Comparison of ENCODE assay signal across 1 cellular context in the genomic region with DNA sequence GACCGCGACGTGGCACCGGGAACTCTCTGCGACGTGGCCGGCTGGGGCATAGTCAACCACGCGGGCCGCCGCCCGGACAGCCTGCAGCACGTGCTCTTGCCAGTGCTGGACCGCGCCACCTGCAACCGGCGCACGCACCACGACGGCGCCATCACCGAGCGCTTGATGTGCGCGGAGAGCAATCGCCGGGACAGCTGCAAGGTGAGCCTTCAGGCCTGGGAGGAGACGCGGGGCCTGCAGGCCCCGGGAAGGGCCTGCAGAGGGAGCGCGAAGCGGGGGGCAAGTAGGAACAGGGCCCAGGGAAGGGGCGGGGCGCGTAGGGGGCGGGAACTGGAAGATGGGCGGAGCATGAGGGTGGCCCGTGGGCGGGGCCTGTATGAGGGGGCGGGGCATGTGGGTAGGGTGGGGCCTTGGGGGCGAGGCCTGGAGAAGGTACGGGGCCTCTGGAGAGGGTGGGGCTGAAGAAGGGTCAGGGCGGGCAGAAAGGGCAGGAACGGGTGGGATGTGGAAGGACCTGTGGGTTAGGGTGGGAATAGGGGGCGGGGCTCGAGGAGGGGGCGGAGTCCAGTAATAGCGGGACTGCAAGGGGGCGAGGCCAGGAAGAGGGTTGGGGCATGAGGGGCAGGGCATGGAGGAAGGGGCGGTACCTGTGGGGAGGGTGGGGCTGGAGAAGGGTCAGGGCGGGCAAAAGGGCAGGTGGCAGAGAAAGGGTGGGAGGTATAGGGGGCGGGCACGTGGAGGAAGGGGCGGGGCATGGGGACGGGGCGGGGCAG.
TF ChIP-seq lines count a peak whose summit lies in the region.

No MANE protein-coding gene starts in this region.

TF ChIP-seq in K562, 482 proteins besides CTCF, POLR2A, EP300 and RAD21 (continued from another document):
- TF ChIP-seq, protein P1, sequence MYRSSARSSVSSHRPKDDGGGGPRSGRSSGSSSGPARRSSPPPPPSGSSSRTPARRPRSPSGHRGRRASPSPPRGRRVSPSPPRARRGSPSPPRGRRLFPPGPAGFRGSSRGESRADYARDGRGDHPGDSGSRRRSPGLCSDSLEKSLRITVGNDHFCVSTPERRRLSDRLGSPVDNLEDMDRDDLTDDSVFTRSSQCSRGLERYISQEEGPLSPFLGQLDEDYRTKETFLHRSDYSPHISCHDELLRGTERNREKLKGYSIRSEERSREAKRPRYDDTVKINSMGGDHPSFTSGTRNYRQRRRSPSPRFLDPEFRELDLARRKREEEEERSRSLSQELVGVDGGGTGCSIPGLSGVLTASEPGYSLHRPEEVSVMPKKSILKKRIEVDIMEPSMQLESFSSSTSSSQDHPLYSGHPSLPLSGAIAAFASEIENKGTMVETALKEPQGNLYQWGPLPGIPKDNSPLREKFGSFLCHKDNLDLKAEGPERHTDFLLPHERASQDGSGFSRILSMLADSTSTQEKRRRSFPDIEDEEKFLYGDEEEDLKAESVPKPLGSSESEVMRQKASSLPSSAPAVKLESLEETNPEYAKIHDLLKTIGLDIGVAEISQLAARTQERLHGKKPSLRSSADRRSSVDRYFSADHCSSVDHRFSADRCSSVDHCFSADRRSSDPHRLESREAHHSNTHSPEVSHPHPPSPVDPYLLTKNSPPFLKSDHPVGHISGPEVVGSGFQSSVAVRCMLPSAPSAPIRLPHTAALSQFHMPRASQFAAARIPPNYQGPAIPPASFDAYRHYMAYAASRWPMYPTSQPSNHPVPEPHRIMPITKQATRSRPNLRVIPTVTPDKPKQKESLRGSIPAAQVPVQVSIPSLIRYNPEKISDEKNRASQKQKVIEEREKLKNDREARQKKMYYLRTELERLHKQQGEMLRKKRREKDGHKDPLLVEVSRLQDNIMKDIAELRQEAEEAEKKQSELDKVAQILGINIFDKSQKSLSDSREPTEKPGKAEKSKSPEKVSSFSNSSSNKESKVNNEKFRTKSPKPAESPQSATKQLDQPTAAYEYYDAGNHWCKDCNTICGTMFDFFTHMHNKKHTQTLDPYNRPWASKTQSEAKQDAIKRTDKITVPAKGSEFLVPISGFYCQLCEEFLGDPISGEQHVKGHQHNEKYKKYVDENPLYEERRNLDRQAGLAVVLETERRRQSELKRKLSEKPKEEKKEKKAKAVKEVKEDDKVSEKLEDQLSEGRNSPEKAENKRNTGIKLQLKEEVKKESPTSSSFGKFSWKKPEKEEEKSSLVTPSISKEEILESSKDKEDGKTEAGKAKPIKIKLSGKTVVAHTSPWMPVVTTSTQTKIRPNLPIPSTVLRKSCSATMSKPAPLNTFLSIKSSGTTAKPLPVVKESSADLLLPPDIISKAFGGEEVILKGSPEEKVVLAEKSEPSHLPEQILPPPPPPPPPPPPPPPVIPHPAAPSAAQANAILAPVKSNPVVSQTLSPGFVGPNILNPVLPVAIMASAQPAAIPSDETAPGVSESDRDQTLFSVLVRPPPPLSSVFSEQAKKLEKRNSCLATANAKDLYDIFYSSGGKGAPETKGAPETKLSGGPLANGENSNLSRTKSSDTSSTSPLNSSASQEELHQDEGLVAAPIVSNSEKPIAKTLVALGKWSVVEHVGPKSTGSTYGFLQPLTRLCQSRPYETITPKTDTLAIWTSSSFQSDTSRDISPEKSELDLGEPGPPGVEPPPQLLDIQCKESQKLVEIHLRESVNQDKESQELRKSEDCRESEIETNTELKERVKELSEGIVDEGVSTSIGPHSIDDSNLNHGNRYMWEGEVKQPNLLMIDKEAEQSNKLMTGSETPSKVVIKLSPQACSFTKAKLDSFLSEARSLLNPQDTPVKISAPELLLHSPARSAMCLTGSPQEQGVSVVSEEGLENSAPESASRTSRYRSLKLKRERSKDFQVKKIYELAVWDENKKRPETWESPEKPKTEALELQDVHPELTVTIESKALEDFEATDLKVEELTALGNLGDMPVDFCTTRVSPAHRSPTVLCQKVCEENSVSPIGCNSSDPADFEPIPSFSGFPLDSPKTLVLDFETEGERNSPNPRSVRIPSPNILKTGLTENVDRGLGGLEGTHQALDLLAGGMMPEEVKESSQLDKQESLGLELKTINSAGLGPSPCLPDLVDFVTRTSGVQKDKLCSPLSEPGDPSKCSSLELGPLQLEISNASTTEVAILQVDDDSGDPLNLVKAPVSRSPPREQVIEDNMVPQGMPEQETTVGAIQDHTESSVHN (IDR thresholded peaks at IDR 0.05; ENCODE audit: borderline replicate concordance in 1 of 2, low read depth in 1 of 2), result no peak
- TF ChIP-seq CXXC5 (CRISPR knock-in tag; IDR thresholded peaks at IDR 0.05), result peak; percentile 86
- TF ChIP-seq, protein P2, sequence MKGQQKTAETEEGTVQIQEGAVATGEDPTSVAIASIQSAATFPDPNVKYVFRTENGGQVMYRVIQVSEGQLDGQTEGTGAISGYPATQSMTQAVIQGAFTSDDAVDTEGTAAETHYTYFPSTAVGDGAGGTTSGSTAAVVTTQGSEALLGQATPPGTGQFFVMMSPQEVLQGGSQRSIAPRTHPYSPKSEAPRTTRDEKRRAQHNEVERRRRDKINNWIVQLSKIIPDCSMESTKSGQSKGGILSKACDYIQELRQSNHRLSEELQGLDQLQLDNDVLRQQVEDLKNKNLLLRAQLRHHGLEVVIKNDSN (CRISPR knock-in tag; IDR thresholded peaks at IDR 0.05), result peak; percentile 86
- TF ChIP-seq ZNF311 (CRISPR knock-in tag; IDR thresholded peaks at IDR 0.05), result no peak
- TF ChIP-seq TBP (optimal IDR thresholded peaks at IDR 0.05; ENCODE audit: low read depth, low read length), result peak; percentile 64
- TF ChIP-seq ZNF143 (CRISPR knock-in tag; IDR thresholded peaks at IDR 0.05), result peak; percentile 31; the same call in 1 of the 2 replicates
- TF ChIP-seq, protein P3, sequence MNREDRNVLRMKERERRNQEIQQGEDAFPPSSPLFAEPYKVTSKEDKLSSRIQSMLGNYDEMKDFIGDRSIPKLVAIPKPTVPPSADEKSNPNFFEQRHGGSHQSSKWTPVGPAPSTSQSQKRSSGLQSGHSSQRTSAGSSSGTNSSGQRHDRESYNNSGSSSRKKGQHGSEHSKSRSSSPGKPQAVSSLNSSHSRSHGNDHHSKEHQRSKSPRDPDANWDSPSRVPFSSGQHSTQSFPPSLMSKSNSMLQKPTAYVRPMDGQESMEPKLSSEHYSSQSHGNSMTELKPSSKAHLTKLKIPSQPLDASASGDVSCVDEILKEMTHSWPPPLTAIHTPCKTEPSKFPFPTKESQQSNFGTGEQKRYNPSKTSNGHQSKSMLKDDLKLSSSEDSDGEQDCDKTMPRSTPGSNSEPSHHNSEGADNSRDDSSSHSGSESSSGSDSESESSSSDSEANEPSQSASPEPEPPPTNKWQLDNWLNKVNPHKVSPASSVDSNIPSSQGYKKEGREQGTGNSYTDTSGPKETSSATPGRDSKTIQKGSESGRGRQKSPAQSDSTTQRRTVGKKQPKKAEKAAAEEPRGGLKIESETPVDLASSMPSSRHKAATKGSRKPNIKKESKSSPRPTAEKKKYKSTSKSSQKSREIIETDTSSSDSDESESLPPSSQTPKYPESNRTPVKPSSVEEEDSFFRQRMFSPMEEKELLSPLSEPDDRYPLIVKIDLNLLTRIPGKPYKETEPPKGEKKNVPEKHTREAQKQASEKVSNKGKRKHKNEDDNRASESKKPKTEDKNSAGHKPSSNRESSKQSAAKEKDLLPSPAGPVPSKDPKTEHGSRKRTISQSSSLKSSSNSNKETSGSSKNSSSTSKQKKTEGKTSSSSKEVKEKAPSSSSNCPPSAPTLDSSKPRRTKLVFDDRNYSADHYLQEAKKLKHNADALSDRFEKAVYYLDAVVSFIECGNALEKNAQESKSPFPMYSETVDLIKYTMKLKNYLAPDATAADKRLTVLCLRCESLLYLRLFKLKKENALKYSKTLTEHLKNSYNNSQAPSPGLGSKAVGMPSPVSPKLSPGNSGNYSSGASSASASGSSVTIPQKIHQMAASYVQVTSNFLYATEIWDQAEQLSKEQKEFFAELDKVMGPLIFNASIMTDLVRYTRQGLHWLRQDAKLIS (CRISPR knock-in tag; IDR thresholded peaks at IDR 0.05), result peak; percentile 78; the same call in 1 of the 2 replicates
- TF ChIP-seq ZNF263 (CRISPR knock-in tag; IDR thresholded peaks at IDR 0.05; ENCODE audit: borderline replicate concordance), result peak; percentile 27; the same call in 1 of the 2 replicates
- TF ChIP-seq TCF3 (CRISPR knock-in tag; IDR thresholded peaks at IDR 0.05), result 0 out of 2 replicates have a peak, but pooled peaks have one; percentile 20
- TF ChIP-seq, protein P4, sequence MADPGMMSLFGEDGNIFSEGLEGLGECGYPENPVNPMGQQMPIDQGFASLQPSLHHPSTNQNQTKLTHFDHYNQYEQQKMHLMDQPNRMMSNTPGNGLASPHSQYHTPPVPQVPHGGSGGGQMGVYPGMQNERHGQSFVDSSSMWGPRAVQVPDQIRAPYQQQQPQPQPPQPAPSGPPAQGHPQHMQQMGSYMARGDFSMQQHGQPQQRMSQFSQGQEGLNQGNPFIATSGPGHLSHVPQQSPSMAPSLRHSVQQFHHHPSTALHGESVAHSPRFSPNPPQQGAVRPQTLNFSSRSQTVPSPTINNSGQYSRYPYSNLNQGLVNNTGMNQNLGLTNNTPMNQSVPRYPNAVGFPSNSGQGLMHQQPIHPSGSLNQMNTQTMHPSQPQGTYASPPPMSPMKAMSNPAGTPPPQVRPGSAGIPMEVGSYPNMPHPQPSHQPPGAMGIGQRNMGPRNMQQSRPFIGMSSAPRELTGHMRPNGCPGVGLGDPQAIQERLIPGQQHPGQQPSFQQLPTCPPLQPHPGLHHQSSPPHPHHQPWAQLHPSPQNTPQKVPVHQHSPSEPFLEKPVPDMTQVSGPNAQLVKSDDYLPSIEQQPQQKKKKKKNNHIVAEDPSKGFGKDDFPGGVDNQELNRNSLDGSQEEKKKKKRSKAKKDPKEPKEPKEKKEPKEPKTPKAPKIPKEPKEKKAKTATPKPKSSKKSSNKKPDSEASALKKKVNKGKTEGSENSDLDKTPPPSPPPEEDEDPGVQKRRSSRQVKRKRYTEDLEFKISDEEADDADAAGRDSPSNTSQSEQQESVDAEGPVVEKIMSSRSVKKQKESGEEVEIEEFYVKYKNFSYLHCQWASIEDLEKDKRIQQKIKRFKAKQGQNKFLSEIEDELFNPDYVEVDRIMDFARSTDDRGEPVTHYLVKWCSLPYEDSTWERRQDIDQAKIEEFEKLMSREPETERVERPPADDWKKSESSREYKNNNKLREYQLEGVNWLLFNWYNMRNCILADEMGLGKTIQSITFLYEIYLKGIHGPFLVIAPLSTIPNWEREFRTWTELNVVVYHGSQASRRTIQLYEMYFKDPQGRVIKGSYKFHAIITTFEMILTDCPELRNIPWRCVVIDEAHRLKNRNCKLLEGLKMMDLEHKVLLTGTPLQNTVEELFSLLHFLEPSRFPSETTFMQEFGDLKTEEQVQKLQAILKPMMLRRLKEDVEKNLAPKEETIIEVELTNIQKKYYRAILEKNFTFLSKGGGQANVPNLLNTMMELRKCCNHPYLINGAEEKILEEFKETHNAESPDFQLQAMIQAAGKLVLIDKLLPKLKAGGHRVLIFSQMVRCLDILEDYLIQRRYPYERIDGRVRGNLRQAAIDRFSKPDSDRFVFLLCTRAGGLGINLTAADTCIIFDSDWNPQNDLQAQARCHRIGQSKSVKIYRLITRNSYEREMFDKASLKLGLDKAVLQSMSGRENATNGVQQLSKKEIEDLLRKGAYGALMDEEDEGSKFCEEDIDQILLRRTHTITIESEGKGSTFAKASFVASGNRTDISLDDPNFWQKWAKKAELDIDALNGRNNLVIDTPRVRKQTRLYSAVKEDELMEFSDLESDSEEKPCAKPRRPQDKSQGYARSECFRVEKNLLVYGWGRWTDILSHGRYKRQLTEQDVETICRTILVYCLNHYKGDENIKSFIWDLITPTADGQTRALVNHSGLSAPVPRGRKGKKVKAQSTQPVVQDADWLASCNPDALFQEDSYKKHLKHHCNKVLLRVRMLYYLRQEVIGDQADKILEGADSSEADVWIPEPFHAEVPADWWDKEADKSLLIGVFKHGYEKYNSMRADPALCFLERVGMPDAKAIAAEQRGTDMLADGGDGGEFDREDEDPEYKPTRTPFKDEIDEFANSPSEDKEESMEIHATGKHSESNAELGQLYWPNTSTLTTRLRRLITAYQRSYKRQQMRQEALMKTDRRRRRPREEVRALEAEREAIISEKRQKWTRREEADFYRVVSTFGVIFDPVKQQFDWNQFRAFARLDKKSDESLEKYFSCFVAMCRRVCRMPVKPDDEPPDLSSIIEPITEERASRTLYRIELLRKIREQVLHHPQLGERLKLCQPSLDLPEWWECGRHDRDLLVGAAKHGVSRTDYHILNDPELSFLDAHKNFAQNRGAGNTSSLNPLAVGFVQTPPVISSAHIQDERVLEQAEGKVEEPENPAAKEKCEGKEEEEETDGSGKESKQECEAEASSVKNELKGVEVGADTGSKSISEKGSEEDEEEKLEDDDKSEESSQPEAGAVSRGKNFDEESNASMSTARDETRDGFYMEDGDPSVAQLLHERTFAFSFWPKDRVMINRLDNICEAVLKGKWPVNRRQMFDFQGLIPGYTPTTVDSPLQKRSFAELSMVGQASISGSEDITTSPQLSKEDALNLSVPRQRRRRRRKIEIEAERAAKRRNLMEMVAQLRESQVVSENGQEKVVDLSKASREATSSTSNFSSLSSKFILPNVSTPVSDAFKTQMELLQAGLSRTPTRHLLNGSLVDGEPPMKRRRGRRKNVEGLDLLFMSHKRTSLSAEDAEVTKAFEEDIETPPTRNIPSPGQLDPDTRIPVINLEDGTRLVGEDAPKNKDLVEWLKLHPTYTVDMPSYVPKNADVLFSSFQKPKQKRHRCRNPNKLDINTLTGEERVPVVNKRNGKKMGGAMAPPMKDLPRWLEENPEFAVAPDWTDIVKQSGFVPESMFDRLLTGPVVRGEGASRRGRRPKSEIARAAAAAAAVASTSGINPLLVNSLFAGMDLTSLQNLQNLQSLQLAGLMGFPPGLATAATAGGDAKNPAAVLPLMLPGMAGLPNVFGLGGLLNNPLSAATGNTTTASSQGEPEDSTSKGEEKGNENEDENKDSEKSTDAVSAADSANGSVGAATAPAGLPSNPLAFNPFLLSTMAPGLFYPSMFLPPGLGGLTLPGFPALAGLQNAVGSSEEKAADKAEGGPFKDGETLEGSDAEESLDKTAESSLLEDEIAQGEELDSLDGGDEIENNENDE (IDR thresholded peaks at IDR 0.05; ENCODE audit: low read depth, low read length), result no peak
- TF ChIP-seq, protein P5, sequence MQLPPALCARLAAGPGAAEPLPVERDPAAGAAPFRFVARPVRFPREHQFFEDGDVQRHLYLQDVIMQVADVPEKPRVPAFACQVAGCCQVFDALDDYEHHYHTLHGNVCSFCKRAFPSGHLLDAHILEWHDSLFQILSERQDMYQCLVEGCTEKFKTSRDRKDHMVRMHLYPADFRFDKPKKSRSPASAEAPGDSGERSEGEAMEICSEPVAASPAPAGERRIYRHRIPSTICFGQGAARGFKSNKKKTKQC (CRISPR knock-in tag; IDR thresholded peaks at IDR 0.05), result peak; percentile 34; the same call in 1 of the 2 replicates
- TF ChIP-seq RCOR1 (IDR thresholded peaks at IDR 0.05; ENCODE audit: borderline replicate concordance in 1 of 2, low read depth in 2 of 2, low read length in 2 of 2), result peak in 1 of 2 experiments; percentile 84; a peak in 2 of 4 replicates
- TF ChIP-seq NFRKB (IDR thresholded peaks at IDR 0.05; ENCODE audit: low read depth), result no peak
- peak; percentile 64 for TF ChIP-seq ZFX (CRISPR knock-in tag; IDR thresholded peaks at IDR 0.05)
- 0 out of 2 replicates have a peak, but pooled peaks have one; percentile 50 for TF ChIP-seq HDAC2 (IDR thresholded peaks at IDR 0.05)
- TF ChIP-seq L3MBTL2 (IDR thresholded peaks at IDR 0.05), result peak; percentile 97
- TF ChIP-seq NONO (IDR thresholded peaks at IDR 0.05; ENCODE audit: low read depth in 2 of 2, low read length in 1 of 2), result peak in 1 of 2 experiments; percentile 51; a peak in 1 of 4 replicates
